1 cellular context compared by ENCODE assay signal in the genomic region with DNA sequence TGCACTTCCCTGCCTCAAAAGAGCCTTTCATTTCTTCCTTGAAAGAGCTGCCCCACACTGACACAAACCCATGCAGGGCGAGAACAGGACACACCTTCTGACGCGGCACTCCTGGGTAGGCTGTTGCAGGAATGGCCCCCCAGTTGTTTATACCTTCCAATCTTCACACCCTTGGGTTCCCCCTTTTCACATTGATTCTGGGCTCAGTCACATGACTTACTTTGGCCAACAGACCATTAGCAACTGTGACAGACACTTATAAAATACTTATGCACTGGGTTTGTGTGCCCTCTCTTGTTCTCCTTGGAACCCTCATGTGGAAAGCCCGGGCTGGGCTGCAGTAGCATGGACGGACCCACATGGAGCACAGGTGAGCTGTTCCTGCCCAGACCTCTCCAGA.
TF ChIP-seq lines count a peak whose summit lies in the region.

No MANE protein-coding gene starts in this region.

TF ChIP-seq in K562, 482 proteins besides CTCF, POLR2A, EP300 and RAD21 (continued from another document):
- TF ChIP-seq, protein P1, sequence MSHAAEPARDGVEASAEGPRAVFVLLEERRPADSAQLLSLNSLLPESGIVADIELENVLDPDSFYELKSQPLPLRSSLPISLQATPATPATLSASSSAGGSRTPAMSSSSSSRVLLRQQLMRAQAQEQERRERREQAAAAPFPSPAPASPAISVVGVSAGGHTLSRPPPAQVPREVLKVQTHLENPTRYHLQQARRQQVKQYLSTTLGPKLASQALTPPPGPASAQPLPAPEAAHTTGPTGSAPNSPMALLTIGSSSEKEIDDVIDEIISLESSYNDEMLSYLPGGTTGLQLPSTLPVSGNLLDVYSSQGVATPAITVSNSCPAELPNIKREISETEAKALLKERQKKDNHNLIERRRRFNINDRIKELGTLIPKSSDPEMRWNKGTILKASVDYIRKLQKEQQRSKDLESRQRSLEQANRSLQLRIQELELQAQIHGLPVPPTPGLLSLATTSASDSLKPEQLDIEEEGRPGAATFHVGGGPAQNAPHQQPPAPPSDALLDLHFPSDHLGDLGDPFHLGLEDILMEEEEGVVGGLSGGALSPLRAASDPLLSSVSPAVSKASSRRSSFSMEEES (CRISPR knock-in tag; IDR thresholded peaks at IDR 0.05): peak; percentile 78
